In the genomic region with DNA sequence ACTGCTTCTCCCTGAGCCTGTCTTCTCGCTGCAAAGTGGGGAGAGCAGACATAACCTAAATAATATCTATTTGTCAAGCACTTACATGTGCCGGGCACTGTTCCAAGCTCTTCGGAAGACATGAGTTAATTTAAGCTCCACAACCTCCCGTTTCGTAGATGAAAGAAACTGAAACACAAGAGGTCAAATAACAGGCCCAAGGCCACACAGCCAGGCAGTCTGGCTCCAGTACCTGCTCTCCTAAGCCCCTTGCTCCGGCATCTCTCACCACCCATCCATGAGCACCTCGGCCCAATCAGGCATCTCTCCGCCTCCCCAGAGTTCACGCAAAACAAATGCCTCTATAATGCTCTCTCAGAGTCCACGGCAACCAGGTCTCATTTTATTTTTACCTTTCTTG, we compare ENCODE assay signal across 1 cellular context.
TF ChIP-seq lines count a peak whose summit lies in the region.

No MANE protein-coding gene starts in this region.

TF ChIP-seq in GM23338, 12 proteins besides CTCF, POLR2A, EP300 and RAD21 (continued from another document):
- TF ChIP-seq, protein P1, sequence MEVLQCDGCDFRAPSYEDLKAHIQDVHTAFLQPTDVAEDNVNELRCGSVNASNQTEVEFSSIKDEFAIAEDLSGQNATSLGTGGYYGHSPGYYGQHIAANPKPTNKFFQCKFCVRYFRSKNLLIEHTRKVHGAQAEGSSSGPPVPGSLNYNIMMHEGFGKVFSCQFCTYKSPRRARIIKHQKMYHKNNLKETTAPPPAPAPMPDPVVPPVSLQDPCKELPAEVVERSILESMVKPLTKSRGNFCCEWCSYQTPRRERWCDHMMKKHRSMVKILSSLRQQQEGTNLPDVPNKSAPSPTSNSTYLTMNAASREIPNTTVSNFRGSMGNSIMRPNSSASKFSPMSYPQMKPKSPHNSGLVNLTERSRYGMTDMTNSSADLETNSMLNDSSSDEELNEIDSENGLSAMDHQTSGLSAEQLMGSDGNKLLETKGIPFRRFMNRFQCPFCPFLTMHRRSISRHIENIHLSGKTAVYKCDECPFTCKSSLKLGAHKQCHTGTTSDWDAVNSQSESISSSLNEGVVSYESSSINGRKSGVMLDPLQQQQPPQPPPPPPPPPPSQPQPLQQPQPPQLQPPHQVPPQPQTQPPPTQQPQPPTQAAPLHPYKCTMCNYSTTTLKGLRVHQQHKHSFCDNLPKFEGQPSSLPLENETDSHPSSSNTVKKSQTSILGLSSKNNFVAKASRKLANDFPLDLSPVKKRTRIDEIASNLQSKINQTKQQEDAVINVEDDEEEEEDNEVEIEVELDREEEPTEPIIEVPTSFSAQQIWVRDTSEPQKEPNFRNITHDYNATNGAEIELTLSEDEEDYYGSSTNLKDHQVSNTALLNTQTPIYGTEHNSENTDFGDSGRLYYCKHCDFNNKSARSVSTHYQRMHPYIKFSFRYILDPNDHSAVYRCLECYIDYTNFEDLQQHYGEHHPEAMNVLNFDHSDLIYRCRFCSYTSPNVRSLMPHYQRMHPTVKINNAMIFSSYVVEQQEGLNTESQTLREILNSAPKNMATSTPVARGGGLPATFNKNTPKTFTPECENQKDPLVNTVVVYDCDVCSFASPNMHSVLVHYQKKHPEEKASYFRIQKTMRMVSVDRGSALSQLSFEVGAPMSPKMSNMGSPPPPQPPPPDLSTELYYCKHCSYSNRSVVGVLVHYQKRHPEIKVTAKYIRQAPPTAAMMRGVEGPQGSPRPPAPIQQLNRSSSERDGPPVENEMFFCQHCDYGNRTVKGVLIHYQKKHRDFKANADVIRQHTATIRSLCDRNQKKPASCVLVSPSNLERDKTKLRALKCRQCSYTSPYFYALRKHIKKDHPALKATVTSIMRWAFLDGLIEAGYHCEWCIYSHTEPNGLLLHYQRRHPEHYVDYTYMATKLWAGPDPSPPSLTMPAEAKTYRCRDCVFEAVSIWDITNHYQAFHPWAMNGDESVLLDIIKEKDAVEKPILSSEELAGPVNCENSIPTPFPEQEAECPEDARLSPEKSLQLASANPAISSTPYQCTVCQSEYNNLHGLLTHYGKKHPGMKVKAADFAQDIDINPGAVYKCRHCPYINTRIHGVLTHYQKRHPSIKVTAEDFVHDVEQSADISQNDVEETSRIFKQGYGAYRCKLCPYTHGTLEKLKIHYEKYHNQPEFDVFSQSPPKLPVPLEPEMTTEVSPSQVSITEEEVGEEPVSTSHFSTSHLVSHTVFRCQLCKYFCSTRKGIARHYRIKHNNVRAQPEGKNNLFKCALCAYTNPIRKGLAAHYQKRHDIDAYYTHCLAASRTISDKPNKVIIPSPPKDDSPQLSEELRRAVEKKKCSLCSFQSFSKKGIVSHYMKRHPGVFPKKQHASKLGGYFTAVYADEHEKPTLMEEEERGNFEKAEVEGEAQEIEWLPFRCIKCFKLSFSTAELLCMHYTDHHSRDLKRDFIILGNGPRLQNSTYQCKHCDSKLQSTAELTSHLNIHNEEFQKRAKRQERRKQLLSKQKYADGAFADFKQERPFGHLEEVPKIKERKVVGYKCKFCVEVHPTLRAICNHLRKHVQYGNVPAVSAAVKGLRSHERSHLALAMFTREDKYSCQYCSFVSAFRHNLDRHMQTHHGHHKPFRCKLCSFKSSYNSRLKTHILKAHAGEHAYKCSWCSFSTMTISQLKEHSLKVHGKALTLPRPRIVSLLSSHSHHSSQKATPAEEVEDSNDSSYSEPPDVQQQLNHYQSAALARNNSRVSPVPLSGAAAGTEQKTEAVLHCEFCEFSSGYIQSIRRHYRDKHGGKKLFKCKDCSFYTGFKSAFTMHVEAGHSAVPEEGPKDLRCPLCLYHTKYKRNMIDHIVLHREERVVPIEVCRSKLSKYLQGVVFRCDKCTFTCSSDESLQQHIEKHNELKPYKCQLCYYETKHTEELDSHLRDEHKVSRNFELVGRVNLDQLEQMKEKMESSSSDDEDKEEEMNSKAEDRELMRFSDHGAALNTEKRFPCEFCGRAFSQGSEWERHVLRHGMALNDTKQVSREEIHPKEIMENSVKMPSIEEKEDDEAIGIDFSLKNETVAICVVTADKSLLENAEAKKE (CRISPR knock-in tag; IDR thresholded peaks at IDR 0.05): no peak
- TF ChIP-seq STAT1 (IDR thresholded peaks at IDR 0.05; ENCODE audit: unreplicated experiment) (no peak), NANOG (IDR thresholded peaks at IDR 0.05; ENCODE audit: borderline replicate concordance) (no peak), ZNF331 (CRISPR knock-in tag; IDR thresholded peaks at IDR 0.05; ENCODE audit: low read depth) (no peak), JUNB (IDR thresholded peaks at IDR 0.05; ENCODE audit: unreplicated experiment) (no peak), EZH2 (IDR thresholded peaks at IDR 0.05; ENCODE audit: low read depth, unreplicated experiment) (no peak), POLR2AphosphoS5 (IDR thresholded peaks at IDR 0.05; ENCODE audit: low read depth) (no peak), ZNF114 (CRISPR knock-in tag; IDR thresholded peaks at IDR 0.05) (no peak), EZH2phosphoT487 (IDR thresholded peaks at IDR 0.05; ENCODE audit: unreplicated experiment) (no peak)
- TF ChIP-seq, protein P2, sequence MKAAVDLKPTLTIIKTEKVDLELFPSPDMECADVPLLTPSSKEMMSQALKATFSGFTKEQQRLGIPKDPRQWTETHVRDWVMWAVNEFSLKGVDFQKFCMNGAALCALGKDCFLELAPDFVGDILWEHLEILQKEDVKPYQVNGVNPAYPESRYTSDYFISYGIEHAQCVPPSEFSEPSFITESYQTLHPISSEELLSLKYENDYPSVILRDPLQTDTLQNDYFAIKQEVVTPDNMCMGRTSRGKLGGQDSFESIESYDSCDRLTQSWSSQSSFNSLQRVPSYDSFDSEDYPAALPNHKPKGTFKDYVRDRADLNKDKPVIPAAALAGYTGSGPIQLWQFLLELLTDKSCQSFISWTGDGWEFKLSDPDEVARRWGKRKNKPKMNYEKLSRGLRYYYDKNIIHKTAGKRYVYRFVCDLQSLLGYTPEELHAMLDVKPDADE (IDR thresholded peaks at IDR 0.05): no peak
- TF ChIP-seq, protein P3, sequence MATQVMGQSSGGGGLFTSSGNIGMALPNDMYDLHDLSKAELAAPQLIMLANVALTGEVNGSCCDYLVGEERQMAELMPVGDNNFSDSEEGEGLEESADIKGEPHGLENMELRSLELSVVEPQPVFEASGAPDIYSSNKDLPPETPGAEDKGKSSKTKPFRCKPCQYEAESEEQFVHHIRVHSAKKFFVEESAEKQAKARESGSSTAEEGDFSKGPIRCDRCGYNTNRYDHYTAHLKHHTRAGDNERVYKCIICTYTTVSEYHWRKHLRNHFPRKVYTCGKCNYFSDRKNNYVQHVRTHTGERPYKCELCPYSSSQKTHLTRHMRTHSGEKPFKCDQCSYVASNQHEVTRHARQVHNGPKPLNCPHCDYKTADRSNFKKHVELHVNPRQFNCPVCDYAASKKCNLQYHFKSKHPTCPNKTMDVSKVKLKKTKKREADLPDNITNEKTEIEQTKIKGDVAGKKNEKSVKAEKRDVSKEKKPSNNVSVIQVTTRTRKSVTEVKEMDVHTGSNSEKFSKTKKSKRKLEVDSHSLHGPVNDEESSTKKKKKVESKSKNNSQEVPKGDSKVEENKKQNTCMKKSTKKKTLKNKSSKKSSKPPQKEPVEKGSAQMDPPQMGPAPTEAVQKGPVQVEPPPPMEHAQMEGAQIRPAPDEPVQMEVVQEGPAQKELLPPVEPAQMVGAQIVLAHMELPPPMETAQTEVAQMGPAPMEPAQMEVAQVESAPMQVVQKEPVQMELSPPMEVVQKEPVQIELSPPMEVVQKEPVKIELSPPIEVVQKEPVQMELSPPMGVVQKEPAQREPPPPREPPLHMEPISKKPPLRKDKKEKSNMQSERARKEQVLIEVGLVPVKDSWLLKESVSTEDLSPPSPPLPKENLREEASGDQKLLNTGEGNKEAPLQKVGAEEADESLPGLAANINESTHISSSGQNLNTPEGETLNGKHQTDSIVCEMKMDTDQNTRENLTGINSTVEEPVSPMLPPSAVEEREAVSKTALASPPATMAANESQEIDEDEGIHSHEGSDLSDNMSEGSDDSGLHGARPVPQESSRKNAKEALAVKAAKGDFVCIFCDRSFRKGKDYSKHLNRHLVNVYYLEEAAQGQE (IDR thresholded peaks at IDR 0.05; ENCODE audit: unreplicated experiment): no peak
